1 cellular context compared by ENCODE assay signal in genomic region chr18:31511098-31511497, GRCh38.
TF ChIP-seq lines count a peak whose summit lies in the region.

No MANE protein-coding gene starts in this region.

TF ChIP-seq in H1, 55 proteins besides CTCF, POLR2A, EP300 and RAD21:
- TF ChIP-seq ATF3 (IDR thresholded peaks at IDR 0.05; ENCODE audit: insufficient read depth, low read depth, low read length) (no peak), ZNF274 (IDR thresholded peaks at IDR 0.05; ENCODE audit: borderline replicate concordance, extremely low read depth, low read length) (no peak), SIX5 (IDR thresholded peaks at IDR 0.05; ENCODE audit: low read depth, low read length) (no peak), RNF2 (IDR thresholded peaks at IDR 0.05; ENCODE audit: borderline replicate concordance, low read depth, low read length, missing control alignments, poor library complexity, severe bottlenecking) (no peak), TCF12 (IDR thresholded peaks at IDR 0.05; ENCODE audit: low read depth, low read length) (no peak), SUZ12 (IDR thresholded peaks at IDR 0.05; ENCODE audit: low read length) (no peak), CTBP2 (IDR thresholded peaks at IDR 0.05; ENCODE audit: borderline replicate concordance, insufficient read depth, insufficient read length, low read length) (no peak), HDAC2 (IDR thresholded peaks at IDR 0.05; ENCODE audit: borderline replicate concordance in 1 of 2, low read depth in 2 of 2, low read length in 2 of 2) (no peak), HDAC6 (IDR thresholded peaks at IDR 0.05; ENCODE audit: low read depth, low read length) (no peak), ASH2L (IDR thresholded peaks at IDR 0.05; ENCODE audit: low read length) (no peak), ATF2 (IDR thresholded peaks at IDR 0.05; ENCODE audit: low read length) (no peak), POU5F1 (IDR thresholded peaks at IDR 0.05; ENCODE audit: low read depth, low read length) (no peak), POLR2AphosphoS5 (IDR thresholded peaks at IDR 0.05; ENCODE audit: low read depth, low read length) (no peak), MAFK (IDR thresholded peaks at IDR 0.05; ENCODE audit: low read depth, low read length) (no peak), GABPA (IDR thresholded peaks at IDR 0.05; ENCODE audit: borderline replicate concordance, insufficient read depth, low read length) (no peak), MAX (IDR thresholded peaks at IDR 0.05) (no peak), RXRA (IDR thresholded peaks at IDR 0.05; ENCODE audit: insufficient read depth, low read depth, low read length) (no peak), BACH1 (IDR thresholded peaks at IDR 0.05; ENCODE audit: low read length) (no peak), SIRT6 (IDR thresholded peaks at IDR 0.05; ENCODE audit: low read length) (no peak), SRF (IDR thresholded peaks at IDR 0.05; ENCODE audit: low read depth, low read length) (no peak)
